8 cellular contexts compared by ENCODE assay signal in the genomic region with DNA sequence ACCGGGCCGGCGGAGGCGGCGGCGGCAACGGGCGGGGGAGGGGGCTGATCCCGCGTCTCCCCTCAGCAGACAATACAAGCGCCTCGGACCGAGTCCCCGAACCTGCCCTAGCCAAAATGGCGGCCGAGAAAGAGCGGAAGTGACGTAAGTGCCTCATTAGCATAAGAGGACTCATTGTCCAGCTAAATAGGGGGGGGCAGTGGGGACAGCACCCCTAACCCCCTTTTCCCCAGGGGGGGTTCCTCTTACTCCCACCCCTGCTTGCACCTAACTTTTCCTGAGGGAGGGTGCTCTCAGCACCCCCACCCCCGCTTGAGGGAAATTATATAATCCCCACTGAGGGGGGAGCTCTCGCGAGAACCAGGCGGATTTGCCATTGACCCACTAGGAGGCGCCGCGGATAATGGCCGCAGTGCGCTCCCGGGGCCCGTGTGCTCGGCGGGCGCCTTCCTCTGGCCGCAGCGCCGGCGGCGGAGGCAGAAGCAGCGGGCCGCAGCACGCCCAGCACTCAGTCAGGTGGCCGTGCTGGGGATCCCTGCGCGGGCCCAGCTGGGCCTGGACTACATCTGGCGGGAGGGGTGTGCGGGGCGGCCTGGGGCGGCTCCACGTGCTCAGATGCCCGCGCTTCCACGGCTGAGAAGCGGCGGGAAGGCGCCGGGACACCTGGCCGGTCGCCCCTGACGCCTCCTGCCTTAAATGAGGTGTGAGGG. TPM values are rescaled to one million over a fixed set of nuclear protein-coding genes. Genes with fewer than 3 reads are reported as not detected.
DNase-seq lines count a peak whose midpoint lies in the region; ATAC-seq, FAIRE-seq and TF ChIP-seq lines count a peak whose summit lies in the region.

Gene ADNP (minus strand): TSS at position 132 of the 710 bp plus-strand sequence. CDS start 27,441 bp downstream, outside the sequence.

- H3K9me3 Mint-ChIP-seq in activated T-cell treated with anti-CD3 and anti-CD28 coated beads, Interleukin-2, amount 50 U/mL, for 72 hours, result no peaks in the 10 kb centered on the region

- peaks cover 44% of the 10 kb centered on the region for H3K4me1 Mint-ChIP-seq in activated T-cell treated with anti-CD3 and anti-CD28 coated beads, Interleukin-2, amount 50 U/mL, for 72 hours (ENCODE audit: low read depth)

- FAIRE-seq in RCC 7860 (lab: Jason Lieb, UNC), result no peak

- ATAC-seq in GM21825 (IDR thresholded peaks at IDR 0.05; ENCODE audit: unreplicated experiment), result peak; percentile 51
- peak; percentile 78 to 80 for ATAC-seq in activated T-cell treated with anti-CD3 and anti-CD28 coated beads, Interleukin-2, amount 50 U/mL, for 72 hours (replicated peaks in 1 of 2)

- peak within 1 kb of the TSS; percentile 82 for H3K27ac ChIP-seq in DOHH2 (ENCODE audit: low read depth, low read length)
- H3K27ac ChIP-seq in esophagus squamous epithelium, result peak within 1 kb of the TSS; percentile 99

- peak; percentile 87 to 95 for DNase-seq in Kasumi-1 (lab: John Stamatoyannopoulos, UW)
- peak; percentile 87 for DNase-seq in RCC 7860 (ENCODE audit: low spot score)
- peak; percentile 90 to 91 for DNase-seq in activated T-cell treated with anti-CD3 and anti-CD28 coated beads, Interleukin-2, amount 50 U/mL, for 72 hours
- peak; percentile 82 for DNase-seq in esophagus squamous epithelium (lab: John Stamatoyannopoulos, UW)
- DNase-seq in myocyte (ENCODE audit: low read depth), result peak; percentile 93
- peak; percentile 78 to 82 for DNase-seq in stimulated activated CD8-positive, alpha-beta memory T cell treated with anti-CD3 and anti-CD28 coated beads, Interleukin-7, amount 100 ng/mL, for 4 hours (ENCODE audit: low read depth in 2 of 2)

- no peaks in the 10 kb centered on the region for H3K9me2 ChIP-seq in DOHH2 (replicated peaks; ENCODE audit: control insufficient read depth, low read length)

- intact Hi-C loops in esophagus squamous epithelium (cut with DNase I), result loop anchor here (5.0 kb wide), 1 partner anchor 134 kb away; the partner anchor contains the start of gene BCAS4

- TF ChIP-seq POLR2A in esophagus squamous epithelium (IDR thresholded peaks at IDR 0.05), result peak in 3 of 4 donors; percentile 17 to 76 (median 58)

- peaks cover 48% of the 10 kb centered on the region for H3K79me2 ChIP-seq in DOHH2 (ENCODE audit: control insufficient read depth, low read length)

- H3K9me3 ChIP-seq in DOHH2 (ENCODE audit: control insufficient read depth, insufficient read depth, low read length) (no peaks in the 10 kb centered on the region), esophagus squamous epithelium (no peaks in the 10 kb centered on the region)

- H3F3A ChIP-seq in DOHH2 (ENCODE audit: control insufficient read depth, insufficient read depth), result peaks cover 34% of the 10 kb centered on the region

- WGBS in esophagus squamous epithelium, 2 donors, result 0% methylated on average over 1 to 9 of the region's 58 CpGs

- H3K36me3 ChIP-seq in DOHH2 (ENCODE audit: control insufficient read depth, low read length) (peaks cover 83% of the 10 kb centered on the region), esophagus squamous epithelium (peaks cover 0 to 51% (median 9%) of the 10 kb centered on the region in 3 donors)

- H3K27ac Mint-ChIP-seq in activated T-cell treated with anti-CD3 and anti-CD28 coated beads, Interleukin-2, amount 50 U/mL, for 72 hours, result peak within 1 kb of the TSS; percentile 91

- no peaks in the 10 kb centered on the region for H3K27me3 ChIP-seq in DOHH2 (ENCODE audit: control insufficient read depth, low read length)
- no peaks in the 10 kb centered on the region for H3K27me3 ChIP-seq in esophagus squamous epithelium

- H3K27me3 Mint-ChIP-seq in activated T-cell treated with anti-CD3 and anti-CD28 coated beads, Interleukin-2, amount 50 U/mL, for 72 hours (ENCODE audit: low read depth), result no peaks in the 10 kb centered on the region

- peak; percentile 76 for TF ChIP-seq CTCF in DOHH2 (IDR thresholded peaks at IDR 0.05; ENCODE audit: low read depth, low read length, poor library complexity, severe bottlenecking)
- TF ChIP-seq CTCF in esophagus squamous epithelium (IDR thresholded peaks at IDR 0.05), result peak; percentile 59 to 83 (median 78)

- peaks cover 12 to 31% of the 10 kb centered on the region in 2 donors for H3K36me3 Mint-ChIP-seq in activated T-cell treated with anti-CD3 and anti-CD28 coated beads, Interleukin-2, amount 50 U/mL, for 72 hours (ENCODE audit: insufficient read depth in 2 of 2)

- H3K4me3 Mint-ChIP-seq in activated T-cell treated with anti-CD3 and anti-CD28 coated beads, Interleukin-2, amount 50 U/mL, for 72 hours, result peak within 1 kb of the TSS; percentile 94 to 98

- H4K20me1 ChIP-seq in DOHH2 (ENCODE audit: control insufficient read depth, insufficient read depth, low read depth, low read length), result peaks cover 19% of the 10 kb centered on the region

- H3K4me1 ChIP-seq in DOHH2 (ENCODE audit: control insufficient read depth, low read length) (peaks cover 40% of the 10 kb centered on the region), esophagus squamous epithelium (peaks cover 13 to 45% (median 22%) of the 10 kb centered on the region in 3 donors)

- H3K4me2 ChIP-seq in DOHH2 (ENCODE audit: low read length), result peak within 1 kb of the TSS; percentile 60

- H3K4me3 ChIP-seq in DOHH2 (ENCODE audit: low read length) (peak within 1 kb of the TSS; percentile 85), esophagus squamous epithelium (peak within 1 kb of the TSS; percentile 84 to 91 (median 89))

RNA-seq across cellular contexts. Expression of gene ADNP, which starts in this region (rescaled TPM):
- total RNA-seq in activated T-cell treated with anti-CD3 and anti-CD28 coated beads, Interleukin-2, amount 50 U/mL, for 72 hours, result 10 to 100 TPM; 62.3 to 72.2 TPM
- 10 to 100 TPM; 29.2 to 47.5 (median 32.8) TPM for total RNA-seq in esophagus squamous epithelium
- 17.5 and 22.5 TPM in 2 replicates for total RNA-seq in myocyte
- polyA plus RNA-seq in myocyte (2012), result 26.9 TPM

Comparison
In these comparisons a context has a peak if more than half of its experiments do, and no peak if none do; other contexts are left out.
1. Peak in every context shown above with its lines: DNase-seq, ATAC-seq, H3K4me3 ChIP-seq and H3K27ac ChIP-seq.